17 cellular contexts compared by ENCODE assay signal in genomic region chr15:42276762-42277161, GRCh38. TPM values are rescaled to one million over a fixed set of nuclear protein-coding genes. Genes with fewer than 3 reads are reported as not detected.
DNase-seq lines count a peak whose midpoint lies in the region; ATAC-seq, FAIRE-seq and TF ChIP-seq lines count a peak whose summit lies in the region.
"Had no signal": no experiment of that assay in that cellular context is flagged by ENCODE, and none has a peak within 500 bp of the region (broad histone marks: within the 10 kb centered on the region; RNA-seq: fewer than 3 reads in every experiment).

No MANE protein-coding gene starts in this region.

- no peak overlapping the region for H4K91ac ChIP-seq in mesenchymal stem cell (ENCODE audit: low read length)

- H3K4me3 Mint-ChIP-seq in T-helper 2 cell treated with Interferon-gamma antibody and Interleukin-4, amounts not matched to agents 5 μg/mL and 100 μg/mL, for 36 hours: no peak overlapping the region
- H3K4me3 Mint-ChIP-seq in central memory CD8-positive, alpha-beta T cell: no peak overlapping the region

- peaks cover 19% of the 10 kb centered on the region for H3K36me3 Mint-ChIP-seq in T-helper 2 cell treated with Interferon-gamma antibody and Interleukin-4, amounts not matched to agents 5 μg/mL and 100 μg/mL, for 36 hours (ENCODE audit: low read depth)
- H3K36me3 Mint-ChIP-seq in central memory CD8-positive, alpha-beta T cell (ENCODE audit: insufficient read depth): peaks cover 24% of the 10 kb centered on the region

- H3K79me1 ChIP-seq in mesenchymal stem cell (replicated peaks; ENCODE audit: low read length, poor library complexity, severe bottlenecking): peaks cover 9% of the 10 kb centered on the region

- peaks cover 0 to 40% of the 10 kb centered on the region in 2 experiments for H3K36me3 ChIP-seq in mesenchymal stem cell (ENCODE audit: control insufficient read depth in 1 of 2, insufficient read depth in 2 of 2, low read depth in 1 of 2, low read length in 2 of 2)

- no peak overlapping the region for H3K4me2 ChIP-seq in mesenchymal stem cell (ENCODE audit: low read length, poor library complexity, severe bottlenecking)

- ATAC-seq in central memory CD8-positive, alpha-beta T cell (replicated peaks; ENCODE audit: extremely low read depth, poor library complexity, severe bottlenecking): no peak
- ATAC-seq in HG02678 (IDR thresholded peaks at IDR 0.05; ENCODE audit: unreplicated experiment): no peak
- ATAC-seq: CD8-positive, alpha-beta T cell had no signal

- H2AFZ ChIP-seq in mesenchymal stem cell (ENCODE audit: low read depth, low read length): no peak overlapping the region

- DNase-seq in T-helper 2 cell treated with Interferon-gamma antibody and Interleukin-4, amounts not matched to agents 5 μg/mL and 100 μg/mL, for 36 hours (ENCODE audit: low spot score): no peak
- no peak for DNase-seq in T-helper 2 cell
- no peak for DNase-seq in HL-60 (ENCODE audit: low read depth in 1 of 2, low spot score in 1 of 2)
- DNase-seq in central memory CD8-positive, alpha-beta T cell (ENCODE audit: low spot score in 2 of 2): no peak
- no peak for DNase-seq in mesenchymal stem cell
- no peak for DNase-seq in D721Med (ENCODE audit: insufficient read length, low spot score)
- no peak for DNase-seq in ureter (ENCODE audit: low spot score)
- DNase-seq: CD8-positive, alpha-beta T cell; COR-L47; DMS53; GF-D8; HFFc6 had no signal

- H4K8ac ChIP-seq in mesenchymal stem cell (ENCODE audit: low read length): no peak overlapping the region

- H3K27ac Mint-ChIP-seq in T-helper 2 cell treated with Interferon-gamma antibody and Interleukin-4, amounts not matched to agents 5 μg/mL and 100 μg/mL, for 36 hours: peak overlapping the region; percentile 8
- H3K27ac Mint-ChIP-seq in central memory CD8-positive, alpha-beta T cell (ENCODE audit: low read depth): peak overlapping the region; percentile 99

- H3K18ac ChIP-seq in mesenchymal stem cell (ENCODE audit: low read depth in 1 of 2, low read length in 2 of 2): no peak overlapping the region

- H3K9me3 ChIP-seq in mesenchymal stem cell (ENCODE audit: control insufficient read depth, low read length): no peaks in the 10 kb centered on the region
- H3K9me3 ChIP-seq: HAP-1 had no signal

- H3K27me3 Mint-ChIP-seq in T-helper 2 cell treated with Interferon-gamma antibody and Interleukin-4, amounts not matched to agents 5 μg/mL and 100 μg/mL, for 36 hours (ENCODE audit: low read depth): no peaks in the 10 kb centered on the region
- no peaks in the 10 kb centered on the region for H3K27me3 Mint-ChIP-seq in central memory CD8-positive, alpha-beta T cell

- no peak for TF ChIP-seq CTCF in HL-60 (IDR thresholded peaks at IDR 0.05; ENCODE audit: insufficient read depth, low read length)
- no peak for TF ChIP-seq CTCF in D721Med (IDR thresholded peaks at IDR 0.05; ENCODE audit: insufficient read depth, missing control alignments)

- H3K4ac ChIP-seq in mesenchymal stem cell (ENCODE audit: low read depth in 1 of 2, low read length in 2 of 2): no peak overlapping the region

- H3K23ac ChIP-seq in mesenchymal stem cell (ENCODE audit: low read length in 2 of 2): no peak overlapping the region

- no peak overlapping the region for H2BK12ac ChIP-seq in mesenchymal stem cell (ENCODE audit: low read length in 2 of 2)

- no peak overlapping the region for H2BK120ac ChIP-seq in mesenchymal stem cell (ENCODE audit: low read depth, low read length)

- H3K14ac ChIP-seq in mesenchymal stem cell (ENCODE audit: low read length in 2 of 2): no peak overlapping the region

- peaks cover 26% of the 10 kb centered on the region for H3K4me1 Mint-ChIP-seq in T-helper 2 cell treated with Interferon-gamma antibody and Interleukin-4, amounts not matched to agents 5 μg/mL and 100 μg/mL, for 36 hours (ENCODE audit: low read depth)
- peaks cover 38% of the 10 kb centered on the region for H3K4me1 Mint-ChIP-seq in central memory CD8-positive, alpha-beta T cell

- WGBS in mesenchymal stem cell: no CpG with 5 or more reads among the region's 2 CpGs

- no peak overlapping the region for H2BK5ac ChIP-seq in mesenchymal stem cell (ENCODE audit: low read depth, low read length, poor library complexity, severe bottlenecking)

- no peaks in the 10 kb centered on the region for H3K27me3 ChIP-seq in HL-60 (ENCODE audit: insufficient read depth, poor library complexity, severe bottlenecking)
- no peaks in the 10 kb centered on the region for H3K27me3 ChIP-seq in mesenchymal stem cell (ENCODE audit: control insufficient read depth in 1 of 2, insufficient read depth in 1 of 2, low read length in 2 of 2)

- H3K4me3 ChIP-seq in HL-60 (replicated peaks; ENCODE audit: insufficient read depth, low read length) (no peak overlapping the region), mesenchymal stem cell (ENCODE audit: insufficient read depth in 1 of 2, low read depth in 1 of 2, low read length in 2 of 2) (no peak overlapping the region)
- H3K4me3 ChIP-seq: HAP-1 had no signal

- no peak overlapping the region for H2BK15ac ChIP-seq in mesenchymal stem cell (ENCODE audit: low read depth, poor library complexity, severe bottlenecking)

- no peak overlapping the region for H2AK5ac ChIP-seq in mesenchymal stem cell (ENCODE audit: low read length, severe bottlenecking)

- peaks cover 2% of the 10 kb centered on the region for H3K4me1 ChIP-seq in mesenchymal stem cell (ENCODE audit: control insufficient read depth, insufficient read depth, low read depth, low read length)

- FAIRE-seq in D721Med (lab: Jason Lieb, UNC): no peak
- FAIRE-seq: GM19239, H1 had no signal

- peak overlapping the region; percentile 92 for H3K27ac ChIP-seq in HL-60 (replicated peaks)
- no peak overlapping the region for H3K27ac ChIP-seq in mesenchymal stem cell (ENCODE audit: low read length, poor library complexity, severe bottlenecking)

- no peaks in the 10 kb centered on the region for H3K9me3 Mint-ChIP-seq in T-helper 2 cell treated with Interferon-gamma antibody and Interleukin-4, amounts not matched to agents 5 μg/mL and 100 μg/mL, for 36 hours
- H3K9me3 Mint-ChIP-seq in central memory CD8-positive, alpha-beta T cell: no peaks in the 10 kb centered on the region
- H3K9me3 Mint-ChIP-seq: CD14-positive monocyte; CD8-positive, alpha-beta T cell; HFFc6 had no signal

- peak overlapping the region; percentile 99 for H3K9ac ChIP-seq in mesenchymal stem cell (ENCODE audit: low read length)

RNA-seq across cellular contexts. Expression of gene TMEM87A, which starts 3.5 kb away (rescaled TPM):
- polyA plus RNA-seq in mesenchymal stem cell (2013, experiment 1 of 2): 47.8 TPM
- 52.9 TPM for polyA plus RNA-seq in mesenchymal stem cell (2013, experiment 2 of 2)
- 87.4 TPM for total RNA-seq in ureter

RNA-seq across cellular contexts. Expression of gene GANC, which starts 3.8 kb away (rescaled TPM):
- 6.7 TPM for polyA plus RNA-seq in mesenchymal stem cell (2013, experiment 1 of 2)
- polyA plus RNA-seq in mesenchymal stem cell (2013, experiment 2 of 2): 7.2 TPM
- total RNA-seq in ureter: 47.0 TPM
